9 cellular contexts compared by ENCODE assay signal in genomic region chr21:42609806-42610205, GRCh38. TPM values are rescaled to one million over a fixed set of nuclear protein-coding genes. Genes with fewer than 3 reads are reported as not detected.
DNase-seq lines count a peak whose midpoint lies in the region; ATAC-seq, FAIRE-seq and TF ChIP-seq lines count a peak whose summit lies in the region.
"Had no signal": no experiment of that assay in that cellular context is flagged by ENCODE, and none has a peak within 500 bp of the region (broad histone marks: within the 10 kb centered on the region; RNA-seq: fewer than 3 reads in every experiment).

No MANE protein-coding gene starts in this region.

- peak; percentile 86 for ATAC-seq in stimulated activated effector memory CD8-positive, alpha-beta T cell treated with anti-CD3 and anti-CD28 coated beads, Interleukin-12 subunit alpha, Interleukin-12 subunit beta, amount 100 ng/mL, for 72 hours

- peaks cover 36% of the 10 kb centered on the region for H3K9me3 Mint-ChIP-seq in T-helper 1 cell treated with Interleukin-12 subunit alpha and Interleukin-12 subunit beta and Interleukin-4 antibody, amounts not matched to agents 30 μg/mL and 1 μg/mL, for 36 hours
- H3K9me3 Mint-ChIP-seq in stimulated activated effector memory CD8-positive, alpha-beta T cell treated with anti-CD3 and anti-CD28 coated beads, Interleukin-12 subunit alpha, Interleukin-12 subunit beta, amount 100 ng/mL, for 72 hours: peaks cover 4% of the 10 kb centered on the region

- H3K4me1 Mint-ChIP-seq in T-helper 1 cell treated with Interleukin-12 subunit alpha and Interleukin-12 subunit beta and Interleukin-4 antibody, amounts not matched to agents 30 μg/mL and 1 μg/mL, for 36 hours (ENCODE audit: low read depth): peaks cover 15% of the 10 kb centered on the region
- H3K4me1 Mint-ChIP-seq in stimulated activated effector memory CD8-positive, alpha-beta T cell treated with anti-CD3 and anti-CD28 coated beads, Interleukin-12 subunit alpha, Interleukin-12 subunit beta, amount 100 ng/mL, for 72 hours: peaks cover 19% of the 10 kb centered on the region

- H3K36me3 Mint-ChIP-seq in T-helper 1 cell treated with Interleukin-12 subunit alpha and Interleukin-12 subunit beta and Interleukin-4 antibody, amounts not matched to agents 30 μg/mL and 1 μg/mL, for 36 hours (ENCODE audit: low read depth): peaks cover 7% of the 10 kb centered on the region
- no peaks in the 10 kb centered on the region for H3K36me3 Mint-ChIP-seq in stimulated activated effector memory CD8-positive, alpha-beta T cell treated with anti-CD3 and anti-CD28 coated beads, Interleukin-12 subunit alpha, Interleukin-12 subunit beta, amount 100 ng/mL, for 72 hours

- H3K4me3 ChIP-seq in bronchial epithelial cell (ENCODE audit: low read depth, low read length): no peak overlapping the region

- H3K4me3 Mint-ChIP-seq in T-helper 1 cell treated with Interleukin-12 subunit alpha and Interleukin-12 subunit beta and Interleukin-4 antibody, amounts not matched to agents 30 μg/mL and 1 μg/mL, for 36 hours: peak overlapping the region; percentile 4
- H3K4me3 Mint-ChIP-seq in stimulated activated effector memory CD8-positive, alpha-beta T cell treated with anti-CD3 and anti-CD28 coated beads, Interleukin-12 subunit alpha, Interleukin-12 subunit beta, amount 100 ng/mL, for 72 hours: no peak overlapping the region

- DNase-seq in DMS53 (lab: John Stamatoyannopoulos, UW): peak; percentile 39
- DNase-seq in DMS53 treated with DMSO at 0.1 percent for 48 hours (lab: John Stamatoyannopoulos, UW; ENCODE audit: unreplicated experiment): no peak
- DNase-seq in bronchial epithelial cell (ENCODE audit: low read depth): no peak
- peak in 1 of 2 donors; percentile 59 for DNase-seq in stimulated activated effector memory CD8-positive, alpha-beta T cell treated with anti-CD3 and anti-CD28 coated beads, Interleukin-12 subunit alpha, Interleukin-12 subunit beta, amount 100 ng/mL, for 72 hours (ENCODE audit: low spot score in 2 of 2)
- no peak for DNase-seq in NCI-H526 treated with DMSO at 0.1 percent for 48 hours (lab: John Stamatoyannopoulos, UW)
- DNase-seq in NCI-H1436 treated with DMSO at 0.1 percent for 48 hours (lab: John Stamatoyannopoulos, UW): no peak
- no peak for DNase-seq in anterior cingulate cortex (lab: John Stamatoyannopoulos, UW)
- DNase-seq: NCI-H1930 had no signal

- no peaks in the 10 kb centered on the region for H3K36me3 ChIP-seq in bronchial epithelial cell (ENCODE audit: control insufficient read depth, insufficient read depth, low read length)

- peak; percentile 58 for FAIRE-seq in bronchial epithelial cell (lab: Jason Lieb, UNC)

- H3K27ac Mint-ChIP-seq in T-helper 1 cell treated with Interleukin-12 subunit alpha and Interleukin-12 subunit beta and Interleukin-4 antibody, amounts not matched to agents 30 μg/mL and 1 μg/mL, for 36 hours: no peak overlapping the region
- H3K27ac Mint-ChIP-seq in stimulated activated effector memory CD8-positive, alpha-beta T cell treated with anti-CD3 and anti-CD28 coated beads, Interleukin-12 subunit alpha, Interleukin-12 subunit beta, amount 100 ng/mL, for 72 hours: no peak overlapping the region

- H3K27me3 Mint-ChIP-seq in T-helper 1 cell treated with Interleukin-12 subunit alpha and Interleukin-12 subunit beta and Interleukin-4 antibody, amounts not matched to agents 30 μg/mL and 1 μg/mL, for 36 hours (ENCODE audit: low read depth): peaks cover 7% of the 10 kb centered on the region

- no peaks in the 10 kb centered on the region for H3K27me3 ChIP-seq in bronchial epithelial cell (ENCODE audit: control insufficient read depth, insufficient read depth, low read length)

- no peak for TF ChIP-seq CTCF in bronchial epithelial cell (IDR thresholded peaks at IDR 0.05; ENCODE audit: insufficient read depth, low read length, severe bottlenecking)

RNA-seq across cellular contexts. Expression of gene PDE9A, which starts 43.6 kb away (rescaled TPM):
- 1.6 and 1.9 TPM in 2 replicates for total RNA-seq in bronchial epithelial cell
